1 cellular context compared by ENCODE assay signal in genomic region chr17:3988297-3989120, GRCh38.
TF ChIP-seq lines count a peak whose summit lies in the region.

No MANE protein-coding gene starts in this region.

TF ChIP-seq in HepG2, 621 proteins besides CTCF, POLR2A, EP300 and RAD21 (continued from another document):
- TF ChIP-seq CEBPZ (IDR thresholded peaks at IDR 0.05; ENCODE audit: low read length) = no peak
